Comparison of ENCODE assay signal across 1 cellular context in the genomic region with DNA sequence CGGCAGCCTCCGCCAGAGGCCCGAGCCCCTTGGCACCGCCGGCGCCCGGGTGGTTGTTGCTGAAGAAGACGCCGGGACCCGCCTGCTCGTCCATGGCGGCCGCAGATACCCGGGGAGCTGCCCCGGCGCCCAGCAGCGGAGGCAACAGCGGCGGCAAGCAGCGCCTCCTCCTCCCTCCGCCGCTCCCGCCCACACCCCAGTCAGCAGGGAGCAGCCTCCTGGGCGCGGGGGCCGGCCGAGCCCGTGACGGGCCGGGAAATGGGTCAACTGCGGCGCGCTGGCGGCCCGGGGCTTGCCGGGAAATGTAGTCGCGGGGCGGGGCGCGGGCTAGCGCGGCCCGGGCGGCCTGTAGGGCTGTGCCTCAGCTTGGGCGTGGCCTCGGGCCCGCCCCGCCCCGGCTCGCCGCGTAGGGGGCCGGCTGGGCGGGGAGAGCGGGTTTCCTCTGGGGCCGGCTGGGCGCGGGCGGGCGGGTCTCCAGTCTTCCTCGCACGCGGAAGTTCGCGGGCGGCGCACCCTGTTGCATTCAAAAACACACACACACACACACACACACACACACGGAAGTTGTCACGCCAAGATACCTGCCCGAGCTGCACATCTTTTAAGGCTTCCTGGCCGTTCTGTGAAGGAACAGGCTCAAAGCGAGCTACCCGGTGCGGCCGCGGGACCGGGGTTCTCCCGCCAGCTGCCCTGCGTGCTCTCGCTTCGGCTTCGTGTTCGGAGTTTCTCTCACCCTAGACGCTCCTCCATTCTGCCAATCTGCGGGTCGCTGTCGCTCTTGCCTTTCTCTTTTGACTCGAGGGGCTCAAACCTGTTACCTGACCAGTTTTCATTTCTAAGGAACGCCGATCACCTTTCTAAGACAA.
TF ChIP-seq lines count a peak whose summit lies in the region.

A gene with protein sequence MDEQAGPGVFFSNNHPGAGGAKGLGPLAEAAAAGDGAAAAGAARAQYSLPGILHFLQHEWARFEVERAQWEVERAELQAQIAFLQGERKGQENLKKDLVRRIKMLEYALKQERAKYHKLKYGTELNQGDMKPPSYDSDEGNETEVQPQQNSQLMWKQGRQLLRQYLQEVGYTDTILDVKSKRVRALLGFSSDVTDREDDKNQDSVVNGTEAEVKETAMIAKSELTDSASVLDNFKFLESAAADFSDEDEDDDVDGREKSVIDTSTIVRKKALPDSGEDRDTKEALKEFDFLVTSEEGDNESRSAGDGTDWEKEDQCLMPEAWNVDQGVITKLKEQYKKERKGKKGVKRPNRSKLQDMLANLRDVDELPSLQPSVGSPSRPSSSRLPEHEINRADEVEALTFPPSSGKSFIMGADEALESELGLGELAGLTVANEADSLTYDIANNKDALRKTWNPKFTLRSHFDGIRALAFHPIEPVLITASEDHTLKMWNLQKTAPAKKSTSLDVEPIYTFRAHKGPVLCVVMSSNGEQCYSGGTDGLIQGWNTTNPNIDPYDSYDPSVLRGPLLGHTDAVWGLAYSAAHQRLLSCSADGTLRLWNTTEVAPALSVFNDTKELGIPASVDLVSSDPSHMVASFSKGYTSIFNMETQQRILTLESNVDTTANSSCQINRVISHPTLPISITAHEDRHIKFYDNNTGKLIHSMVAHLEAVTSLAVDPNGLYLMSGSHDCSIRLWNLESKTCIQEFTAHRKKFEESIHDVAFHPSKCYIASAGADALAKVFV (minus strand): TSS at position 167 of the 866 bp plus-strand sequence. CDS start 73 bp downstream, at position 94.

TF ChIP-seq in K562, 482 proteins besides CTCF, POLR2A, EP300 and RAD21 (continued from another document):
- TF ChIP-seq, protein P1, sequence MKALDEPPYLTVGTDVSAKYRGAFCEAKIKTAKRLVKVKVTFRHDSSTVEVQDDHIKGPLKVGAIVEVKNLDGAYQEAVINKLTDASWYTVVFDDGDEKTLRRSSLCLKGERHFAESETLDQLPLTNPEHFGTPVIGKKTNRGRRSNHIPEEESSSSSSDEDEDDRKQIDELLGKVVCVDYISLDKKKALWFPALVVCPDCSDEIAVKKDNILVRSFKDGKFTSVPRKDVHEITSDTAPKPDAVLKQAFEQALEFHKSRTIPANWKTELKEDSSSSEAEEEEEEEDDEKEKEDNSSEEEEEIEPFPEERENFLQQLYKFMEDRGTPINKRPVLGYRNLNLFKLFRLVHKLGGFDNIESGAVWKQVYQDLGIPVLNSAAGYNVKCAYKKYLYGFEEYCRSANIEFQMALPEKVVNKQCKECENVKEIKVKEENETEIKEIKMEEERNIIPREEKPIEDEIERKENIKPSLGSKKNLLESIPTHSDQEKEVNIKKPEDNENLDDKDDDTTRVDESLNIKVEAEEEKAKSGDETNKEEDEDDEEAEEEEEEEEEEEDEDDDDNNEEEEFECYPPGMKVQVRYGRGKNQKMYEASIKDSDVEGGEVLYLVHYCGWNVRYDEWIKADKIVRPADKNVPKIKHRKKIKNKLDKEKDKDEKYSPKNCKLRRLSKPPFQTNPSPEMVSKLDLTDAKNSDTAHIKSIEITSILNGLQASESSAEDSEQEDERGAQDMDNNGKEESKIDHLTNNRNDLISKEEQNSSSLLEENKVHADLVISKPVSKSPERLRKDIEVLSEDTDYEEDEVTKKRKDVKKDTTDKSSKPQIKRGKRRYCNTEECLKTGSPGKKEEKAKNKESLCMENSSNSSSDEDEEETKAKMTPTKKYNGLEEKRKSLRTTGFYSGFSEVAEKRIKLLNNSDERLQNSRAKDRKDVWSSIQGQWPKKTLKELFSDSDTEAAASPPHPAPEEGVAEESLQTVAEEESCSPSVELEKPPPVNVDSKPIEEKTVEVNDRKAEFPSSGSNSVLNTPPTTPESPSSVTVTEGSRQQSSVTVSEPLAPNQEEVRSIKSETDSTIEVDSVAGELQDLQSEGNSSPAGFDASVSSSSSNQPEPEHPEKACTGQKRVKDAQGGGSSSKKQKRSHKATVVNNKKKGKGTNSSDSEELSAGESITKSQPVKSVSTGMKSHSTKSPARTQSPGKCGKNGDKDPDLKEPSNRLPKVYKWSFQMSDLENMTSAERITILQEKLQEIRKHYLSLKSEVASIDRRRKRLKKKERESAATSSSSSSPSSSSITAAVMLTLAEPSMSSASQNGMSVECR (CRISPR knock-in tag; IDR thresholded peaks at IDR 0.05), result peak; percentile 21; the same call in 1 of the 2 replicates
- TF ChIP-seq, protein P2, sequence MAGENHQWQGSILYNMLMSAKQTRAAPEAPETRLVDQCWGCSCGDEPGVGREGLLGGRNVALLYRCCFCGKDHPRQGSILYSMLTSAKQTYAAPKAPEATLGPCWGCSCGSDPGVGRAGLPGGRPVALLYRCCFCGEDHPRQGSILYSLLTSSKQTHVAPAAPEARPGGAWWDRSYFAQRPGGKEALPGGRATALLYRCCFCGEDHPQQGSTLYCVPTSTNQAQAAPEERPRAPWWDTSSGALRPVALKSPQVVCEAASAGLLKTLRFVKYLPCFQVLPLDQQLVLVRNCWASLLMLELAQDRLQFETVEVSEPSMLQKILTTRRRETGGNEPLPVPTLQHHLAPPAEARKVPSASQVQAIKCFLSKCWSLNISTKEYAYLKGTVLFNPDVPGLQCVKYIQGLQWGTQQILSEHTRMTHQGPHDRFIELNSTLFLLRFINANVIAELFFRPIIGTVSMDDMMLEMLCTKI (IDR thresholded peaks at IDR 0.05; ENCODE audit: partially characterized antibody), result no peak
- TF ChIP-seq KAT7 (CRISPR knock-in tag; IDR thresholded peaks at IDR 0.05; ENCODE audit: borderline replicate concordance) (0 out of 2 replicates have a peak, but pooled peaks have one; percentile 5), DIDO1 (tag; IDR thresholded peaks at IDR 0.05; ENCODE audit: low read depth) (no peak), CBX8 (IDR thresholded peaks at IDR 0.05; ENCODE audit: borderline replicate concordance, extremely low read depth, low read depth, low read length, poor library complexity, severe bottlenecking) (no peak), NCOA2 (IDR thresholded peaks at IDR 0.05; ENCODE audit: partially characterized antibody in 2 of 2) (no peak)
